Comparison of ENCODE assay signal across 20 cellular contexts in the genomic region with DNA sequence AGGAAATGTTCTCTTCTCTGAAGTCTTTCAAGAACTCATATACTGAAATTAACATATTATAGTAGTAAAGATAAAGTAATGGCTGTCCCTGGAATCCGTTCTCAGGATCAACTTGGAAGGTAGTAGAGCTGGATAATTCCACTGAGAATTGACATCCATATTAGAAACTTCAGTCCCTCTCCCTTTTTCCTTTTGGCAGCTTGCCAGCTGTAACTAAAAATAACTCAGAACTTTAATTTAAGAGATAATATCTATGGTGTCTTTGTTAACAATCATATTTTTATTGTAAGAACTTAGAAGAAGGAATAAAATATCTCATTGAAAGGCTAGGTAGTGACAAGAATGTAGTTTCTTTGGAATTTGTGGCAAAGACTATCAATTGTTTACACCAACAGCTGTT.
DNase-seq lines count a peak whose midpoint lies in the region; ATAC-seq and TF ChIP-seq lines count a peak whose summit lies in the region.
"Had no signal": no experiment of that assay in that cellular context is flagged by ENCODE, and none has a peak within 500 bp of the region (broad histone marks: within the 10 kb centered on the region; RNA-seq: fewer than 3 reads in every experiment).

No MANE protein-coding gene starts in this region.

- no peaks in the 10 kb centered on the region for H3K36me3 ChIP-seq in A673 (ENCODE audit: insufficient read depth, low read length, poor library complexity, severe bottlenecking)
- H3K36me3 ChIP-seq: BE2C, HAP-1 had no signal

- H3K36me3 Mint-ChIP-seq in activated T-cell treated with anti-CD3 and anti-CD28 coated beads, Interleukin-2, amount 50 U/mL, for 4 hours (ENCODE audit: insufficient read depth) = no peaks in the 10 kb centered on the region
- H3K36me3 Mint-ChIP-seq: CD4-positive, CD25-positive, alpha-beta regulatory T cell; CD8-positive, alpha-beta memory T cell had no signal

- intact Hi-C loops in A673 (cut with micrococcal nuclease; ENCODE audit: unreplicated experiment) = no loop called here

- H3K4me1 Mint-ChIP-seq in activated T-cell treated with anti-CD3 and anti-CD28 coated beads, Interleukin-2, amount 50 U/mL, for 4 hours (ENCODE audit: low read depth) = no peaks in the 10 kb centered on the region
- H3K4me1 Mint-ChIP-seq: CD4-positive, CD25-positive, alpha-beta regulatory T cell; CD8-positive, alpha-beta memory T cell; IgD-negative memory B cell had no signal

- no peaks in the 10 kb centered on the region for H3K9me3 Mint-ChIP-seq in activated T-cell treated with anti-CD3 and anti-CD28 coated beads, Interleukin-2, amount 50 U/mL, for 4 hours

- no peak for TF ChIP-seq CTCF in A673 (conservative IDR thresholded peaks at IDR 0.05; ENCODE audit: low read depth, low read length)

- no peaks in the 10 kb centered on the region for H3K27me3 ChIP-seq in A673 (replicated peaks; ENCODE audit: insufficient read depth, low read depth, low read length, poor library complexity)
- H3K27me3 ChIP-seq: BE2C had no signal

- H3K27me3 Mint-ChIP-seq in activated T-cell treated with anti-CD3 and anti-CD28 coated beads, Interleukin-2, amount 50 U/mL, for 4 hours (ENCODE audit: low read depth) = peaks cover 2% of the 10 kb centered on the region
- H3K27me3 Mint-ChIP-seq: CD4-positive, CD25-positive, alpha-beta regulatory T cell had no signal

- no peak for TF ChIP-seq RAD21 in Ishikawa (IDR thresholded peaks at IDR 0.05; ENCODE audit: low read depth)

- no peaks in the 10 kb centered on the region for H3K9me3 ChIP-seq in A673 (ENCODE audit: low read depth, low read length, poor library complexity, severe bottlenecking)
- H3K9me3 ChIP-seq: BE2C, HAP-1 had no signal

- CTCF ChIA-PET in A673 (lab: Charles Lee) = no interaction called here

- BruUV-seq in A673 (replicated peaks; lab: Mats Ljungman, UMichigan) = no TSS peak

- ATAC-seq in activated T-cell treated with anti-CD3 and anti-CD28 coated beads, Interleukin-2, amount 50 U/mL, for 4 hours = no peak

- POLR2A ChIA-PET in A673 (lab: Charles Lee; ENCODE audit: low non-redundant PET) = no interaction called here

- H3K4me3 Mint-ChIP-seq in activated T-cell treated with anti-CD3 and anti-CD28 coated beads, Interleukin-2, amount 50 U/mL, for 4 hours = no peak overlapping the region
- H3K4me3 Mint-ChIP-seq: CD4-positive, CD25-positive, alpha-beta regulatory T cell; CD8-positive, alpha-beta memory T cell; IgD-negative memory B cell had no signal

- no peak overlapping the region for H3K27ac ChIP-seq in A673 (ENCODE audit: low read depth, low read length, poor library complexity, severe bottlenecking)
- H3K27ac ChIP-seq: GM23248 had no signal

- DNase-seq in NCI-H2227 (lab: John Stamatoyannopoulos, UW; ENCODE audit: unreplicated experiment) = peak; percentile 0
- no peak for DNase-seq in NCI-H2227 treated with DMSO at 0.1 percent for 48 hours (lab: John Stamatoyannopoulos, UW)
- peak; percentile 8 for DNase-seq in A673 (ENCODE audit: low spot score)
- DNase-seq in left kidney (ENCODE audit: low read depth, low spot score) = peak; percentile 15
- no peak for DNase-seq in NCI-H2196 (lab: John Stamatoyannopoulos, UW; ENCODE audit: unreplicated experiment)
- no peak for DNase-seq in stimulated activated CD4-positive, alpha-beta T cell treated with anti-CD3 and anti-CD28 coated beads, Interleukin-15, amount 100 ng/mL, for 24 hours
- DNase-seq in activated T-cell treated with anti-CD3 and anti-CD28 coated beads, Interleukin-2, amount 50 U/mL, for 4 hours = no peak
- DNase-seq: ACHN; BE2C; C1 segment of cervical spinal cord; CD4-positive, CD25-positive, alpha-beta regulatory T cell; CD8-positive, alpha-beta memory T cell; COR-L47; DMS153; DMS79; GDM1; GM23248 had no signal

- TF ChIP-seq EP300 in Ishikawa (IDR thresholded peaks at IDR 0.05; ENCODE audit: borderline replicate concordance) = no peak

- no peak overlapping the region for H3K4me3 ChIP-seq in A673 (ENCODE audit: low read depth, low read length, poor library complexity, severe bottlenecking)
- H3K4me3 ChIP-seq: GM23248, HAP-1 had no signal

- H3K4me1 ChIP-seq in A673 (ENCODE audit: insufficient read depth, low read length, poor library complexity, severe bottlenecking) = no peaks in the 10 kb centered on the region

TF ChIP-seq in Ishikawa, 13 proteins besides CTCF, POLR2A, EP300 and RAD21:
- TF ChIP-seq NFIC (IDR thresholded peaks at IDR 0.05) = peak; percentile 57
- no peak for TF ChIP-seq ZBTB7A (IDR thresholded peaks at IDR 0.05; ENCODE audit: low read depth)
- TF ChIP-seq FOXM1 (IDR thresholded peaks at IDR 0.05; ENCODE audit: borderline replicate concordance, low read depth) = no peak

Comparison
In these comparisons a context has a peak if more than half of its experiments do, and no peak if none do; other contexts are left out.
1. DNase-seq: peak in NCI-H2227 (single experiment), A673 (single experiment) and left kidney (single experiment); none in NCI-H2227 treated with DMSO at 0.1 percent for 48 hours (single experiment), NCI-H2196 (single experiment), stimulated activated CD4-positive, alpha-beta T cell treated with anti-CD3 and anti-CD28 coated beads, Interleukin-15, amount 100 ng/mL, for 24 hours (single experiment) and activated T-cell treated with anti-CD3 and anti-CD28 coated beads, Interleukin-2, amount 50 U/mL, for 4 hours (single experiment).